11 cellular contexts compared by ENCODE assay signal in genomic region chr20:16158090-16158975, GRCh38.
A peak's percentile ranks its signal among the peaks of the same experiment; 100 is the strongest.
DNase-seq lines count a peak whose midpoint lies in the region; ATAC-seq, FAIRE-seq and TF ChIP-seq lines count a peak whose summit lies in the region.
"Had no signal": no experiment of that assay in that cellular context is flagged by ENCODE, and none has a peak within 500 bp of the region (broad histone marks: within the 10 kb centered on the region; RNA-seq: fewer than 3 reads in every experiment).

No MANE protein-coding gene starts in this region.

- DNase-seq in HepG2 (ENCODE audit: low spot score), result no peak
- no peak for DNase-seq in right lobe of liver
- DNase-seq in NCI-H1436 (lab: John Stamatoyannopoulos, UW), result peak; percentile 51
- no peak for DNase-seq in left cardiac atrium
- DNase-seq in NOMO-1 treated with DMSO at 0.1 percent for 48 hours (lab: John Stamatoyannopoulos, UW; ENCODE audit: unreplicated experiment), result no peak
- DNase-seq in NCI-H446 treated with DMSO at 0.1 percent for 48 hours (lab: John Stamatoyannopoulos, UW), result no peak
- no peak for DNase-seq in stimulated activated CD4-positive, alpha-beta T cell treated with anti-CD3 and anti-CD28 coated beads, Interleukin-2, amount 100 ng/mL, for 24 hours
- DNase-seq: activated T-cell treated with anti-CD3 and anti-CD28 coated beads, Interleukin-2, amount 50 U/mL, for 24 hours; psoas muscle had no signal

- TF ChIP-seq POLR2A in HepG2 (IDR thresholded peaks at IDR 0.05; ENCODE audit: insufficient read depth in 1 of 2, low read depth in 2 of 2, low read length in 2 of 2) (no peak), right lobe of liver (IDR thresholded peaks at IDR 0.05) (no peak)

- no peak for TF ChIP-seq CTCF in HepG2 (CRISPR knock-in tag; IDR thresholded peaks at IDR 0.05)
- TF ChIP-seq CTCF in right lobe of liver (IDR thresholded peaks at IDR 0.05), result no peak

- H3K36me3 ChIP-seq in HepG2 (replicated peaks in 1 of 2; ENCODE audit: control insufficient read depth in 1 of 2, insufficient read depth in 2 of 2, low read length in 2 of 2), result no peaks in the 10 kb centered on the region
- no peaks in the 10 kb centered on the region for H3K36me3 ChIP-seq in right lobe of liver

- H3K79me2 ChIP-seq in HepG2 (ENCODE audit: insufficient read depth, low read length), result no peaks in the 10 kb centered on the region

- TF ChIP-seq RAD21 in HepG2 (CRISPR knock-in tag; IDR thresholded peaks at IDR 0.05), result no peak

- peak; percentile 68 for ATAC-seq in HepG2
- no peak for ATAC-seq in right lobe of liver
- peak; percentile 90 for ATAC-seq in HG02852 (IDR thresholded peaks at IDR 0.05; ENCODE audit: unreplicated experiment)
- ATAC-seq in left cardiac atrium, result no peak
- ATAC-seq: A549, psoas muscle had no signal

- WGBS in HepG2 (ENCODE audit: low lambda C conversion rate), result 48% methylated on average over 11 of the region's 11 CpGs
- 62% methylated on average over 11 of the region's 11 CpGs for WGBS in right lobe of liver (ENCODE audit: insufficient coverage, low coverage, low lambda C conversion rate, missing lambda C conversion rate)

- in situ Hi-C loops in HepG2 (cut with HindIII; ENCODE audit: extremely low pct_ligation_motif_present, low pct_unique_long_range_greater_than_20kb), result no loop called here

- POLR2A ChIA-PET in HepG2 (lab: Yijun Ruan, JAX), result no interaction called here

- H3K9me3 ChIP-seq in HepG2 (ENCODE audit: low read length) (peaks cover 58% of the 10 kb centered on the region), right lobe of liver (no peaks in the 10 kb centered on the region)

- CTCF ChIA-PET in HepG2 (lab: Yijun Ruan, JAX; ENCODE audit: low intra/inter-chr PET ratio, low total read pairs), result no interaction called here

- no peak overlapping the region for H3K4me2 ChIP-seq in HepG2 (ENCODE audit: low read depth, low read length)
- H3K4me2 ChIP-seq: A549 had no signal

- intact Hi-C loops in HepG2 (cut with micrococcal nuclease; ENCODE audit: unreplicated experiment), result no loop called here
- intact Hi-C loops in right lobe of liver (cut with DNase I), result no loop called here
- intact Hi-C loops in left cardiac atrium (cut with DNase I), result no loop called here

- no peak for FAIRE-seq in HepG2 (lab: Jason Lieb, UNC)
- FAIRE-seq: A549 had no signal

- peaks cover 12% of the 10 kb centered on the region for H3K4me1 ChIP-seq in HepG2 (ENCODE audit: insufficient read depth, low read length)
- no peaks in the 10 kb centered on the region for H3K4me1 ChIP-seq in right lobe of liver
- H3K4me1 ChIP-seq: A549, psoas muscle had no signal

- no peak overlapping the region for H3K4me3 ChIP-seq in HepG2 (replicated peaks in 1 of 3; ENCODE audit: insufficient read depth in 1 of 3, low read depth in 2 of 3, low read length in 3 of 3)
- no peak overlapping the region for H3K4me3 ChIP-seq in right lobe of liver
- H3K4me3 ChIP-seq: A549, psoas muscle had no signal

- no TSS peak for BruUV-seq in HepG2 (replicated peaks; lab: Mats Ljungman, UMichigan)

- H3K27ac ChIP-seq in HepG2 (ENCODE audit: extremely low read length, insufficient read depth, low read length) (no peak overlapping the region), right lobe of liver (no peak overlapping the region)
- H3K27ac ChIP-seq: A549, psoas muscle had no signal

- TF ChIP-seq EP300 in HepG2 (IDR thresholded peaks at IDR 0.05; ENCODE audit: low read depth in 2 of 2, low read length in 2 of 2), result no peak
- TF ChIP-seq EP300 in HepG2 (CRISPR knock-in tag; IDR thresholded peaks at IDR 0.05; ENCODE audit: borderline replicate concordance), result no peak

- H3K9ac ChIP-seq in HepG2 (ENCODE audit: insufficient read depth, low read depth, low read length), result no peak overlapping the region

- no peak overlapping the region for H2AFZ ChIP-seq in HepG2 (ENCODE audit: low read length)

- H3K27me3 ChIP-seq in HepG2 (ENCODE audit: control insufficient read depth in 1 of 2, insufficient read depth in 2 of 2, low read length in 2 of 2) (no peaks in the 10 kb centered on the region), right lobe of liver (no peaks in the 10 kb centered on the region)

- H4K20me1 ChIP-seq in HepG2 (ENCODE audit: insufficient read depth, low read length), result no peaks in the 10 kb centered on the region

TF ChIP-seq in HepG2, 621 proteins besides CTCF, POLR2A, EP300 and RAD21 (continues in another document):
- no peak for TF ChIP-seq PRDM4 (CRISPR knock-in tag; IDR thresholded peaks at IDR 0.05; ENCODE audit: borderline replicate concordance)
- TF ChIP-seq ZNF407 (CRISPR knock-in tag; IDR thresholded peaks at IDR 0.05; ENCODE audit: not compliant biosample characterization), result no peak
- no peak for TF ChIP-seq HOXA7 (CRISPR knock-in tag; IDR thresholded peaks at IDR 0.05)
- no peak for TF ChIP-seq SRF (IDR thresholded peaks at IDR 0.05; ENCODE audit: low read depth, low read length)
- TF ChIP-seq SATB2 (CRISPR knock-in tag; IDR thresholded peaks at IDR 0.05), result no peak

Comparison
In these comparisons a context has a peak if more than half of its experiments do, and no peak if none do; other contexts are left out.
1. ATAC-seq: peak in HepG2 (single experiment) and HG02852 (single experiment); none in right lobe of liver (0 of 4) and left cardiac atrium (0 of 2).